ENCODE assay signal across 2 cellular contexts in the genomic region with DNA sequence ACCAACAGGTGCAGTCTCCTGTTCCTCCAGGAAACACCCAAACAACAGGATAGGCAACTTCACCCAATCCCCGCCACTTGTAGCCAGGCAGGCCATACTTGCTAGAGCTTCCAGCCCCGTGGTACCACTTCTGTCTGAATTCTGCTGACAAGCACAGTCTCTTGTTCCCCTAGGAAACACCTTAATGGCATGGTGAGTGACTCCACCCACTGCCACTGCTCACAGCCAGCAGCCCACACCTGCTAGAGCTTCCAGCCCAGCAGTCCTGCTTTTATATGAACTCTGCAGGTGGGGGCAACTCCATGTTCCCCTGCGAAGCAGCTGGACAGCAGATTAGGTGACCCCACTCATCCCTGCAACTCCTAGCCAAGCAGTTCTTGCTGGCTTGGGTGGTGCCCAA. TPM values are rescaled to one million over a fixed set of nuclear protein-coding genes. Genes with fewer than 3 reads are reported as not detected.
"Had no signal": no experiment of that assay in that cellular context is flagged by ENCODE, and none has a peak within 500 bp of the region (broad histone marks: within the 10 kb centered on the region; RNA-seq: fewer than 3 reads in every experiment).

No MANE protein-coding gene starts in this region.

RNA-seq across cellular contexts. Expression of gene COBL, which starts 52.6 kb away (rescaled TPM):
- total RNA-seq: glomerular endothelial cell, lung microvascular endothelial cell had no signal
